Comparison of ENCODE assay signal across 16 cellular contexts in genomic region chr4:8132400-8132799, GRCh38. TPM values are rescaled to one million over a fixed set of nuclear protein-coding genes. Genes with fewer than 3 reads are reported as not detected.
DNase-seq lines count a peak whose midpoint lies in the region; ATAC-seq and TF ChIP-seq lines count a peak whose summit lies in the region.
"Had no signal": no experiment of that assay in that cellular context is flagged by ENCODE, and none has a peak within 500 bp of the region (broad histone marks: within the 10 kb centered on the region; RNA-seq: fewer than 3 reads in every experiment).

No MANE protein-coding gene starts in this region.

- H3K9me3 ChIP-seq in right cardiac atrium (ENCODE audit: control insufficient read depth, low read length) (no peaks in the 10 kb centered on the region), IMR-90 (ENCODE audit: control insufficient read depth, insufficient read depth, low read length) (no peaks in the 10 kb centered on the region), neuronal stem cell (replicated peaks in 1 of 2; ENCODE audit: control insufficient read depth in 2 of 2, insufficient read depth in 1 of 2, low read depth in 1 of 2, low read length in 2 of 2) (peaks cover 0 to 2% of the 10 kb centered on the region in 2 donors)
- H3K9me3 ChIP-seq: Caco-2 had no signal

- no peak overlapping the region for H3K9ac ChIP-seq in IMR-90 (ENCODE audit: low read depth, low read length)
- H3K9ac ChIP-seq in neuronal stem cell (ENCODE audit: low read depth, low read length, poor library complexity) = no peak overlapping the region

- H2BK20ac ChIP-seq in IMR-90 (ENCODE audit: low read depth, low read length) = no peak overlapping the region

- H2AFZ ChIP-seq in IMR-90 (replicated peaks; ENCODE audit: low read length, poor library complexity) (no peak overlapping the region), neuronal stem cell (ENCODE audit: low read length) (no peak overlapping the region)

- dilution Hi-C loops in IMR-90 (cut with HindIII; ENCODE audit: low sequenced_read_pairs, unreplicated experiment) = no loop called here

- ATAC-seq in right cardiac atrium (no peak), left ventricle myocardium superior (no peak), IMR-90 (ENCODE audit: low read depth) (no peak)
- ATAC-seq: K562 had no signal

- H3K79me1 ChIP-seq in IMR-90 (ENCODE audit: low read depth in 1 of 2, low read length in 2 of 2) = no peaks in the 10 kb centered on the region
- H3K79me1 ChIP-seq in neuronal stem cell (ENCODE audit: low read depth, low read length) = no peaks in the 10 kb centered on the region

- no peak for TF ChIP-seq RAD21 in IMR-90 (IDR thresholded peaks at IDR 0.05; ENCODE audit: low read length)

- H4K8ac ChIP-seq in IMR-90 (ENCODE audit: low read depth in 2 of 2, low read length in 2 of 2) (no peak overlapping the region), neuronal stem cell (ENCODE audit: low read depth, low read length) (no peak overlapping the region)

- no peak overlapping the region for H2BK120ac ChIP-seq in IMR-90 (ENCODE audit: low read depth, low read length)
- H2BK120ac ChIP-seq in neuronal stem cell (ENCODE audit: low read depth, low read length) = no peak overlapping the region

- POLR2A ChIA-PET in IMR-90 (lab: Charles Lee; ENCODE audit: unreplicated experiment) = no interaction called here

- TF ChIP-seq POLR2A in IMR-90 (IDR thresholded peaks at IDR 0.05; ENCODE audit: low read depth, low read length) = no peak

- H3K4ac ChIP-seq in IMR-90 (ENCODE audit: low read depth, low read length) (no peak overlapping the region), neuronal stem cell (ENCODE audit: low read length) (no peak overlapping the region)

- no peak overlapping the region for H3K27ac ChIP-seq in right cardiac atrium (ENCODE audit: low read length)
- H3K27ac ChIP-seq in IMR-90 (ENCODE audit: insufficient read depth, low read length) = no peak overlapping the region
- no peak overlapping the region for H3K27ac ChIP-seq in neuronal stem cell (replicated peaks; ENCODE audit: low read length)

- H3K4me3 ChIP-seq in right cardiac atrium (ENCODE audit: low read length) (no peak overlapping the region), IMR-90 (ENCODE audit: insufficient read depth, low read depth, low read length) (no peak overlapping the region), neuronal stem cell (ENCODE audit: low read length in 2 of 2) (no peak overlapping the region)
- H3K4me3 ChIP-seq: K562 had no signal

- H2AK9ac ChIP-seq in IMR-90 (replicated peaks; ENCODE audit: low read depth, low read length, poor library complexity) = peak overlapping the region; percentile 65

- H3K4me1 ChIP-seq in right cardiac atrium (ENCODE audit: control insufficient read depth, insufficient read depth, low read length) (no peaks in the 10 kb centered on the region), IMR-90 (ENCODE audit: control insufficient read depth, insufficient read depth, low read length) (no peaks in the 10 kb centered on the region), neuronal stem cell (ENCODE audit: control insufficient read depth in 2 of 2, insufficient read depth in 1 of 2, low read depth in 1 of 2, low read length in 2 of 2) (peaks cover 8 to 11% of the 10 kb centered on the region in 2 donors)
- H3K4me1 ChIP-seq: Caco-2 had no signal

- H3K27me3 ChIP-seq in right cardiac atrium (ENCODE audit: control insufficient read depth, insufficient read depth) (no peaks in the 10 kb centered on the region), IMR-90 (ENCODE audit: control insufficient read depth, insufficient read depth, low read length) (peaks cover 57% of the 10 kb centered on the region), neuronal stem cell (ENCODE audit: control insufficient read depth in 3 of 3, insufficient read depth in 3 of 3, low read depth in 1 of 3, low read length in 3 of 3) (peaks cover 0 to 36% (median 0%) of the 10 kb centered on the region in 3 experiments)

- in situ Hi-C loops in IMR-90 (cut with MboI; ENCODE audit: low sequenced_read_pairs) = no loop called here

- H4K20me1 ChIP-seq in IMR-90 (ENCODE audit: insufficient read depth, low read length) = no peaks in the 10 kb centered on the region

- no peaks in the 10 kb centered on the region; the same call in 1 of the 2 replicates for H3K9me1 ChIP-seq in IMR-90 (ENCODE audit: insufficient read depth, low read length)

- H3K14ac ChIP-seq in IMR-90 (replicated peaks; ENCODE audit: low read depth, low read length) = no peak overlapping the region
- no peak overlapping the region for H3K14ac ChIP-seq in neuronal stem cell (ENCODE audit: low read length)

- H2BK12ac ChIP-seq in neuronal stem cell (ENCODE audit: low read length) = no peak overlapping the region

- H2BK15ac ChIP-seq in IMR-90 (ENCODE audit: low read depth, low read length) (no peak overlapping the region), neuronal stem cell (ENCODE audit: low read length) (no peak overlapping the region)

- H2BK5ac ChIP-seq in IMR-90 (ENCODE audit: low read depth, low read length, poor library complexity, severe bottlenecking) (no peak overlapping the region), neuronal stem cell (ENCODE audit: low read length) (no peak overlapping the region)

- CTCF ChIA-PET in IMR-90 (lab: Yijun Ruan, JAX) = no interaction called here

- no peak overlapping the region for H3K56ac ChIP-seq in IMR-90 (ENCODE audit: extremely low read depth, insufficient read depth, low read length)

- 89% methylated on average over 10 of the region's 10 CpGs for WGBS in right cardiac atrium
- 68% methylated on average over 8 of the region's 10 CpGs; no CpG with 5 or more reads in 1 of the 2 experiments for WGBS in IMR-90 (ENCODE audit: extremely low coverage in 2 of 2, insufficient read length in 1 of 2), 2 experiments
- no CpG with 5 or more reads among the region's 10 CpGs for WGBS in neuronal stem cell (ENCODE audit: extremely low coverage in 2 of 2, insufficient read length in 2 of 2, insufficient replicate concordance in 1 of 2), 2 donors

- H4K91ac ChIP-seq in IMR-90 (ENCODE audit: insufficient read depth, low read depth, low read length) (no peak overlapping the region), neuronal stem cell (ENCODE audit: low read depth, low read length, poor library complexity) (no peak overlapping the region)

- H3K23ac ChIP-seq in IMR-90 (ENCODE audit: low read depth, low read length) (no peak overlapping the region), neuronal stem cell (ENCODE audit: low read depth, low read length, poor library complexity) (no peak overlapping the region)

- H2AK5ac ChIP-seq in IMR-90 (ENCODE audit: low read depth, low read length) (no peak overlapping the region), neuronal stem cell (ENCODE audit: low read depth, low read length) (peak overlapping the region; percentile 22)

- intact Hi-C loops in right cardiac atrium (cut with DNase I) (no loop called here), left ventricle myocardium superior (cut with micrococcal nuclease) (no loop called here), IMR-90 (cut with micrococcal nuclease) (no loop called here)

- no peak overlapping the region for H4K5ac ChIP-seq in IMR-90 (ENCODE audit: low read depth, low read length)

- no peak for TF ChIP-seq CTCF in IMR-90 (conservative IDR thresholded peaks at IDR 0.05; ENCODE audit: low read depth, low read length)

- DNase-seq in right cardiac atrium = peak in 2 of 3 donors; percentile 24 to 28
- DNase-seq in left ventricle myocardium superior = no peak
- no peak for DNase-seq in IMR-90
- no peak for DNase-seq in neuronal stem cell (ENCODE audit: low spot score)
- no peak for DNase-seq in COR-L47 (lab: John Stamatoyannopoulos, UW)
- no peak for DNase-seq in SHP77 (lab: John Stamatoyannopoulos, UW)
- DNase-seq in NCI-H510A treated with DMSO at 0.1 percent for 48 hours (lab: John Stamatoyannopoulos, UW) = no peak
- DNase-seq: 8988T; C1 segment of cervical spinal cord; Caco-2; CD4-positive, CD25-positive, alpha-beta regulatory T cell; CD8-positive, alpha-beta memory T cell; GOT3; H9 had no signal

- no peaks in the 10 kb centered on the region for H3K36me3 ChIP-seq in IMR-90 (ENCODE audit: control insufficient read depth, insufficient read depth, low read length)
- H3K36me3 ChIP-seq in neuronal stem cell (replicated peaks in 1 of 2; ENCODE audit: control insufficient read depth in 2 of 2, insufficient read depth in 2 of 2, low read length in 2 of 2) = no peaks in the 10 kb centered on the region

- no TSS peak for BruUV-seq in IMR-90 (replicated peaks; lab: Mats Ljungman, UMichigan)

- H3K18ac ChIP-seq in IMR-90 (ENCODE audit: low read depth, low read length) = no peak overlapping the region
- H3K18ac ChIP-seq in neuronal stem cell (ENCODE audit: low read length) = peak overlapping the region; percentile 34

- H3K4me2 ChIP-seq in IMR-90 (ENCODE audit: low read depth, low read length) = no peak overlapping the region
- no peak overlapping the region for H3K4me2 ChIP-seq in neuronal stem cell (ENCODE audit: insufficient read depth, low read length, poor library complexity, severe bottlenecking)

TF ChIP-seq in IMR-90, 13 proteins besides CTCF, POLR2A, EP300 and RAD21 (continues in another document):
- TF ChIP-seq BHLHE40 (IDR thresholded peaks at IDR 0.05; ENCODE audit: low read depth, low read length) (no peak), NFE2L2 (IDR thresholded peaks at IDR 0.05; ENCODE audit: low read depth, low read length) (no peak), SMC3 (IDR thresholded peaks at IDR 0.05; ENCODE audit: low read depth, low read length) (no peak), RCOR1 (IDR thresholded peaks at IDR 0.05; ENCODE audit: insufficient replicate concordance, low read length) (no peak), MXI1 (IDR thresholded peaks at IDR 0.05; ENCODE audit: borderline replicate concordance, low read depth, low read length) (no peak), USF2 (IDR thresholded peaks at IDR 0.05; ENCODE audit: low read depth, low read length) (no peak), RFX5 (IDR thresholded peaks at IDR 0.05; ENCODE audit: low read depth, low read length) (no peak), CEBPB (IDR thresholded peaks at IDR 0.05; ENCODE audit: low read depth, low read length) (no peak), MAFK (IDR thresholded peaks at IDR 0.05; ENCODE audit: low read depth, low read length) (no peak)

RNA-seq across cellular contexts. Expression of gene ABLIM2, which starts 26.2 kb away (rescaled TPM):
- 10 to 100 TPM in 2 of 4 donors, 1 to 10 TPM in 2; 6.2 to 17.4 (median 9.6) TPM for total RNA-seq in right cardiac atrium
- 4.2 TPM for polyA plus RNA-seq in right cardiac atrium
- 28.3 TPM for total RNA-seq in left ventricle myocardium superior
- under 0.01 TPM in 2 replicates for total RNA-seq in IMR-90 (2012; rRNA removed)
- 0.07 and 0.10 TPM in 2 replicates for polyA plus RNA-seq in IMR-90 (2012; rRNA removed)
- 0.05 and 0.08 TPM in 2 replicates for polyA plus RNA-seq in IMR-90 (2012; cell fraction: cytosol; rRNA removed)
- 0.08 TPM in 2 replicates for polyA plus RNA-seq in IMR-90 (2012; cell fraction: nucleus; rRNA removed; ENCODE audit: low replicate concordance)
- polyA plus RNA-seq in neuronal stem cell (2013, experiment 1 of 2) = 0.78 TPM
- polyA plus RNA-seq in neuronal stem cell (2013, experiment 2 of 2) = 0.93 TPM
- total RNA-seq: K562 had no signal
- polyA plus RNA-seq: AG04450, K562 had no signal

Comparison
In these comparisons a context has a peak if more than half of its experiments do, and no peak if none do; other contexts are left out.
1. DNase-seq: peak in right cardiac atrium (2 of 3); none in left ventricle myocardium superior (single experiment), IMR-90 (single experiment), neuronal stem cell (single experiment), COR-L47 (single experiment), SHP77 (0 of 2) and NCI-H510A treated with DMSO at 0.1 percent for 48 hours (single experiment).